In the genomic region with DNA sequence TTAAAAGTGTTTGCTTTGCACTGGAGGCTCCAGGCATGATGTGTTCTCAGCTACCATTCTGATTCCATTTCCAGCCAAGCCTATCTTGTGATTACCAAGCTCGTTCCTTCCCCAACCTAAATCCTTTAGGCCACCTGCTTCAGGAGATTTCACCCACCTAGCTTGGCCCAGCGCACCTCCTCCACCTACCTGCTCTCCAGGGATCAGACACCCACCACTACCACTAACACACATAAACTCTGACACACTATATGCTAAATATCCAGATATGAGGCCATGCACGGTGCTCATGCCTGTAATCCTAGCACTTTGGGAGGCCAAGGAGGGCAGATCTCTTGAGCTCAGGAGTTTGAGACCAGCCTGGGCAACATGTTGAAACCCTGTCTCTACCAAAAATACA, we compare ENCODE assay signal across 25 cellular contexts. TPM values are rescaled to one million over a fixed set of nuclear protein-coding genes. Genes with fewer than 3 reads are reported as not detected.
DNase-seq lines count a peak whose midpoint lies in the region; ATAC-seq and TF ChIP-seq lines count a peak whose summit lies in the region.
"Had no signal": no experiment of that assay in that cellular context is flagged by ENCODE, and none has a peak within 500 bp of the region (broad histone marks: within the 10 kb centered on the region; RNA-seq: fewer than 3 reads in every experiment).

No MANE protein-coding gene starts in this region.

- H3K27ac Mint-ChIP-seq in T-helper 17 cell (peak overlapping the region; percentile 67), glutamatergic neuron (ENCODE audit: unreplicated experiment) (no peak overlapping the region), progenitor cell of endocrine pancreas (peak overlapping the region; percentile 6)
- H3K27ac Mint-ChIP-seq: activated CD4-positive, alpha-beta T cell treated with anti-CD3 and anti-CD28 coated beads, Interleukin-2, amount 10 ng/mL, durations not matched to agents 24 days and 14 days; activated naive CD8-positive, alpha-beta T cell treated with anti-CD3 and anti-CD28 coated beads, Interleukin-2, amount 10 ng/mL, durations not matched to agents 7 days and 5 days; nephron progenitor cell had no signal

- H3K9me3 ChIP-seq in T-helper 17 cell (ENCODE audit: control insufficient read depth, low read length, poor library complexity, severe bottlenecking), result no peaks in the 10 kb centered on the region
- H3K9me3 ChIP-seq: SJCRH30, thoracic aorta, vagina had no signal

- no peaks in the 10 kb centered on the region for H3K27me3 Mint-ChIP-seq in T-helper 17 cell
- H3K27me3 Mint-ChIP-seq in glutamatergic neuron (ENCODE audit: unreplicated experiment), result peaks cover 18% of the 10 kb centered on the region
- peaks cover 14% of the 10 kb centered on the region for H3K27me3 Mint-ChIP-seq in progenitor cell of endocrine pancreas
- H3K27me3 Mint-ChIP-seq: activated CD4-positive, alpha-beta T cell treated with anti-CD3 and anti-CD28 coated beads, Interleukin-2, amount 10 ng/mL, durations not matched to agents 24 days and 14 days; activated naive CD8-positive, alpha-beta T cell treated with anti-CD3 and anti-CD28 coated beads, Interleukin-2, amount 10 ng/mL, durations not matched to agents 7 days and 5 days had no signal

- H3K4me1 Mint-ChIP-seq in T-helper 17 cell (peaks cover 26% of the 10 kb centered on the region), glutamatergic neuron (ENCODE audit: low read depth, unreplicated experiment) (peaks cover 13% of the 10 kb centered on the region), progenitor cell of endocrine pancreas (ENCODE audit: low read depth) (peaks cover 22% of the 10 kb centered on the region)

- H3K4me3 Mint-ChIP-seq in T-helper 17 cell (no peak overlapping the region), glutamatergic neuron (ENCODE audit: unreplicated experiment) (peak overlapping the region; percentile 18), progenitor cell of endocrine pancreas (ENCODE audit: low read depth) (no peak overlapping the region)
- H3K4me3 Mint-ChIP-seq: activated CD4-positive, alpha-beta T cell treated with anti-CD3 and anti-CD28 coated beads, Interleukin-2, amount 10 ng/mL, durations not matched to agents 24 days and 14 days; activated naive CD8-positive, alpha-beta T cell treated with anti-CD3 and anti-CD28 coated beads, Interleukin-2, amount 10 ng/mL, durations not matched to agents 7 days and 5 days had no signal

- TF ChIP-seq CTCF in glutamatergic neuron (IDR thresholded peaks at IDR 0.05; ENCODE audit: partially characterized antibody, unreplicated experiment), result no peak
- no peak for TF ChIP-seq CTCF in progenitor cell of endocrine pancreas (IDR thresholded peaks at IDR 0.05; ENCODE audit: unreplicated experiment)

- H3K36me3 Mint-ChIP-seq in T-helper 17 cell (ENCODE audit: low read depth), result no peaks in the 10 kb centered on the region
- H3K36me3 Mint-ChIP-seq in glutamatergic neuron (ENCODE audit: unreplicated experiment), result peaks cover 15% of the 10 kb centered on the region
- peaks cover 17% of the 10 kb centered on the region for H3K36me3 Mint-ChIP-seq in progenitor cell of endocrine pancreas (ENCODE audit: insufficient read depth)

- no peak for DNase-seq in T-helper 17 cell
- no peak for DNase-seq in glutamatergic neuron
- DNase-seq in progenitor cell of endocrine pancreas (ENCODE audit: low spot score, unreplicated experiment), result no peak
- DNase-seq in NK-92 (lab: John Stamatoyannopoulos, UW; ENCODE audit: unreplicated experiment), result no peak
- DNase-seq in HPDE6-E6E7 (ENCODE audit: extremely low spot score), result no peak
- DNase-seq in germinal center (ENCODE audit: low spot score), result no peak
- DNase-seq: activated CD4-positive, alpha-beta T cell treated with anti-CD3 and anti-CD28 coated beads, Interleukin-2, amount 10 ng/mL, durations not matched to agents 24 days and 14 days; activated gamma-delta T cell treated with Interleukin-2 at 50 U/mL for 16 hours; activated naive CD8-positive, alpha-beta T cell treated with anti-CD3 and anti-CD28 coated beads, Interleukin-2, amount 10 ng/mL, durations not matched to agents 7 days and 5 days; activated T-cell treated with anti-CD3 and anti-CD28 coated beads, Interleukin-2, amount 50 U/mL, for 4 hours; aorta; COR-L47; hippocampal formation; NCI-H748 treated with DMSO at 0.1 percent for 48 hours; nephron progenitor cell; retina; stimulated activated CD4-positive, alpha-beta T cell treated with anti-CD3 and anti-CD28 coated beads, Interleukin-1b, Interleukin-23, amount 100 ng/mL, for 48 hours; stimulated activated naive CD8-positive, alpha-beta T cell treated with anti-CD3 and anti-CD28 coated beads, Interleukin-15, Interleukin-2, amounts not matched to agents 100 U/mL and 50 U/mL, for 24 hours; SW 1271; T-helper 9 cell had no signal

- ATAC-seq in T-helper 17 cell (no peak), HG02973 (IDR thresholded peaks at IDR 0.05; ENCODE audit: unreplicated experiment) (no peak)
- ATAC-seq: activated T-cell treated with anti-CD3 and anti-CD28 coated beads, Interleukin-2, amount 50 U/mL, for 4 hours; HCT116; stimulated activated naive CD8-positive, alpha-beta T cell treated with anti-CD3 and anti-CD28 coated beads, Interleukin-15, Interleukin-2, amounts not matched to agents 100 U/mL and 50 U/mL, for 24 hours had no signal

- H3K9me3 Mint-ChIP-seq in glutamatergic neuron (ENCODE audit: unreplicated experiment), result peaks cover 11% of the 10 kb centered on the region
- H3K9me3 Mint-ChIP-seq in progenitor cell of endocrine pancreas (ENCODE audit: low read depth), result no peaks in the 10 kb centered on the region
- H3K9me3 Mint-ChIP-seq: activated CD4-positive, alpha-beta T cell treated with anti-CD3 and anti-CD28 coated beads, Interleukin-2, amount 10 ng/mL, durations not matched to agents 24 days and 14 days; activated naive CD8-positive, alpha-beta T cell treated with anti-CD3 and anti-CD28 coated beads, Interleukin-2, amount 10 ng/mL, durations not matched to agents 7 days and 5 days; activated T-cell treated with anti-CD3 and anti-CD28 coated beads, Interleukin-2, amount 50 U/mL, for 4 hours had no signal

RNA-seq across cellular contexts. Expression of a gene that starts 2.4 kb away (rescaled TPM):
- total RNA-seq in T-helper 17 cell (under 1 TPM; 0.42 to 0.65 TPM), glutamatergic neuron (ENCODE audit: unreplicated experiment) (4.6 TPM), progenitor cell of endocrine pancreas (8.8 and 9.2 TPM in 2 replicates)

RNA-seq across cellular contexts. Expression of a gene that starts 45.0 kb away (rescaled TPM):
- total RNA-seq in T-helper 17 cell (10 to 100 TPM; 11.2 to 15.0 TPM), glutamatergic neuron (ENCODE audit: unreplicated experiment) (7.2 TPM), progenitor cell of endocrine pancreas (21.1 TPM in 2 replicates)

RNA-seq across cellular contexts. Expression of a gene that starts 45.3 kb away (rescaled TPM):
- total RNA-seq in T-helper 17 cell (under 1 TPM; 0.08 to 0.12 TPM), glutamatergic neuron (ENCODE audit: unreplicated experiment) (0.78 TPM), progenitor cell of endocrine pancreas (9.1 and 10.0 TPM in 2 replicates)
